ENCODE assay signal across 25 cellular contexts in the genomic region with DNA sequence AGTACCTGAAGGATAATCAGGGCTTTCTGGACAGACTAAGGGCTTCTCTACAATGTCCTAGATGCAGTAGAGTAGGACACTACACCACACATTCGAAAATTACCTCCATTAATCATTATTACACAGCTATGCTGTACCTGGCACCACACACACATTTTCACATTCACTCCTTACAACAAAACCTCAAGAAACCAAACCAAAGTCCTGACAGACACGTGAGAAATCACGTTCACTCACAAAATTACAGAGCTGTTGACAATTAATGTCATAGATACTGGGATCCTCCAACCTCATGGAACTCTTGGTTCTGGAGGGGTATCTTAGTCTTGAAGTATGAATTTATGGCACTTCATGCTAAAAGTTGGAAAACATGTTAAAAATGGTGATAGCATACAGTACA.
"Had no signal": no experiment of that assay in that cellular context is flagged by ENCODE, and none has a peak within 500 bp of the region (broad histone marks: within the 10 kb centered on the region; RNA-seq: fewer than 3 reads in every experiment).

No MANE protein-coding gene starts in this region.

- DNase-seq: activated B cell treated with CpG ODN at 0.5 μM for 24 hours; activated CD4-positive, alpha-beta T cell treated with anti-CD3 and anti-CD28 coated beads for 36 hours; activated CD4-positive, alpha-beta T cell treated with anti-CD3 and anti-CD28 coated beads, Interleukin-2, amount 50 U/mL, for 4 hours; activated CD8-positive, alpha-beta memory T cell treated with anti-CD3 and anti-CD28 coated beads for 24 hours; activated CD8-positive, alpha-beta memory T cell treated with anti-CD3 and anti-CD28 coated beads, Interleukin-2, amount 50 U/mL, for 4 hours; activated effector memory CD4-positive, alpha-beta T cell treated with anti-CD3 and anti-CD28 coated beads, Interleukin-2, amount 50 U/mL, for 16 hours; activated naive CD4-positive, alpha-beta T cell treated with anti-CD3 and anti-CD28 coated beads, Interleukin-2, amount 10 ng/mL, durations not matched to agents 7 days and 5 days; activated T-cell treated with anti-CD3 and anti-CD28 coated beads, Interleukin-2, amount 50 U/mL, for 48 hours; effector memory CD8-positive, alpha-beta T cell; foreskin melanocyte; glutamatergic neuron; left ventricle myocardium inferior; nephron progenitor cell; retina; spleen; stimulated activated CD4-positive, alpha-beta T cell treated with anti-CD3 and anti-CD28 coated beads, Interleukin-4, amount 100 ng/mL, for 1 hour; stimulated activated naive CD4-positive, alpha-beta T cell had no signal

- H3K4me1 ChIP-seq: breast epithelium had no signal

- FAIRE-seq: astrocyte, colon, endothelial cell of umbilical vein had no signal

- H3K27ac Mint-ChIP-seq: activated B cell treated with CpG ODN at 0.5 μM for 24 hours; activated CD4-positive, alpha-beta T cell treated with anti-CD3 and anti-CD28 coated beads for 36 hours; activated naive CD4-positive, alpha-beta T cell treated with anti-CD3 and anti-CD28 coated beads, Interleukin-2, amount 10 ng/mL, durations not matched to agents 7 days and 5 days; nephron progenitor cell; T-helper 1 cell treated with Interleukin-12 subunit alpha and Interleukin-12 subunit beta and Interleukin-4 antibody, amounts not matched to agents 30 μg/mL and 1 μg/mL, for 36 hours had no signal

- H3K27ac ChIP-seq: breast epithelium, hepatocyte, left ventricle myocardium inferior, spleen had no signal

- H2AFZ ChIP-seq: hepatocyte had no signal

- H3K9me3 Mint-ChIP-seq: activated B cell treated with CpG ODN at 0.5 μM for 24 hours; activated naive CD4-positive, alpha-beta T cell treated with anti-CD3 and anti-CD28 coated beads, Interleukin-2, amount 10 ng/mL, durations not matched to agents 7 days and 5 days; central memory CD8-positive, alpha-beta T cell; effector memory CD8-positive, alpha-beta T cell; nephron progenitor cell; T-helper 1 cell treated with Interleukin-12 subunit alpha and Interleukin-12 subunit beta and Interleukin-4 antibody, amounts not matched to agents 30 μg/mL and 1 μg/mL, for 36 hours had no signal

- ATAC-seq: activated CD4-positive, alpha-beta T cell treated with anti-CD3 and anti-CD28 coated beads for 36 hours; effector memory CD8-positive, alpha-beta T cell; esophagus mucosa had no signal

- H3K4me1 Mint-ChIP-seq: nephron progenitor cell had no signal

- H3K4me3 ChIP-seq: breast epithelium, hepatocyte, left ventricle myocardium inferior, spleen had no signal

- H3K4me3 Mint-ChIP-seq: activated B cell treated with CpG ODN at 0.5 μM for 24 hours; activated CD4-positive, alpha-beta T cell treated with anti-CD3 and anti-CD28 coated beads for 36 hours; activated naive CD4-positive, alpha-beta T cell treated with anti-CD3 and anti-CD28 coated beads, Interleukin-2, amount 10 ng/mL, durations not matched to agents 7 days and 5 days; central memory CD8-positive, alpha-beta T cell; nephron progenitor cell; T-helper 1 cell treated with Interleukin-12 subunit alpha and Interleukin-12 subunit beta and Interleukin-4 antibody, amounts not matched to agents 30 μg/mL and 1 μg/mL, for 36 hours had no signal

- H3K36me3 ChIP-seq: breast epithelium, left ventricle myocardium inferior, spleen had no signal

- H3K27me3 ChIP-seq: breast epithelium, hepatocyte, spleen had no signal

- H3K9me3 ChIP-seq: breast epithelium, left ventricle myocardium inferior, spleen had no signal

- H3K4me2 ChIP-seq: hepatocyte had no signal

- H3K27me3 Mint-ChIP-seq: activated B cell treated with CpG ODN at 0.5 μM for 24 hours; activated CD4-positive, alpha-beta T cell treated with anti-CD3 and anti-CD28 coated beads for 36 hours; activated naive CD4-positive, alpha-beta T cell treated with anti-CD3 and anti-CD28 coated beads, Interleukin-2, amount 10 ng/mL, durations not matched to agents 7 days and 5 days; central memory CD8-positive, alpha-beta T cell; effector memory CD8-positive, alpha-beta T cell had no signal
